1 cellular context compared by ENCODE assay signal in the genomic region with DNA sequence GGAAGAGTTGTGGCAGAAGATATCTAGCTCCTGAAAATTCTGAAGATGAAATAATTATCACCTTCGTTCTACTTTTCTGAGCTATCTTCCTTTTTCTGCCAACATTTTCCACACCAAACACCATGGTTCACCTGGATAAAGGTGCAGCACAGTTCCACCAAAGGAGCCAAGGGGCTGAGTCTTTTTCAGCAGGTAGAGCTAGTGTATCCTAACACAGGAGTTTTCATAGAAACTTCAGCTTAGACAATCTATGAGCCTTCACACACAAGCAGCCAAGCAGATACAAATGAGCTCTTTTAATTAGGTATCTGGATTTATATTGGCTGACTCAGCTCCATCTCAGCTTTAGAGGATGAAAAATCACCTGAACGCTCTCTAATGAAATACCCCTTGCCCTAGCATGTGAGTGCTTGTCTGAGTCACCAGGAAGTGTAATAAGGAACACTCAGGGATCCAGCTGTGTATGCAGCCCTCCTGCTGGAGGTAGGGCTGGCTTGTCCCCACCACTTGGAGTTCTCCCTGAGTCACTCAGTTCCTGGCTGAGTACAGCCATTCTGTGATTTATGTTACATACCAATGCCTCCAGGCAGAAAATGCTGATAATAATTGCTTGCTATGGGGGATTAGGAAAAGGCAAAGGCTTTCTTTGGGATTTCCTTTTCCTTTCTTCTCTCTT.
TF ChIP-seq lines count a peak whose summit lies in the region.

No MANE protein-coding gene starts in this region.

TF ChIP-seq in GM12878, 131 proteins besides CTCF, POLR2A, EP300 and RAD21:
- no peak for TF ChIP-seq PBX3 (IDR thresholded peaks at IDR 0.05; ENCODE audit: insufficient replicate concordance, low read depth, low read length)
- TF ChIP-seq PKNOX1 (IDR thresholded peaks at IDR 0.05) = no peak
- TF ChIP-seq IKZF2 (IDR thresholded peaks at IDR 0.05) = no peak
- TF ChIP-seq TARDBP (IDR thresholded peaks at IDR 0.05; ENCODE audit: borderline replicate concordance) = no peak
- TF ChIP-seq, protein P1, sequence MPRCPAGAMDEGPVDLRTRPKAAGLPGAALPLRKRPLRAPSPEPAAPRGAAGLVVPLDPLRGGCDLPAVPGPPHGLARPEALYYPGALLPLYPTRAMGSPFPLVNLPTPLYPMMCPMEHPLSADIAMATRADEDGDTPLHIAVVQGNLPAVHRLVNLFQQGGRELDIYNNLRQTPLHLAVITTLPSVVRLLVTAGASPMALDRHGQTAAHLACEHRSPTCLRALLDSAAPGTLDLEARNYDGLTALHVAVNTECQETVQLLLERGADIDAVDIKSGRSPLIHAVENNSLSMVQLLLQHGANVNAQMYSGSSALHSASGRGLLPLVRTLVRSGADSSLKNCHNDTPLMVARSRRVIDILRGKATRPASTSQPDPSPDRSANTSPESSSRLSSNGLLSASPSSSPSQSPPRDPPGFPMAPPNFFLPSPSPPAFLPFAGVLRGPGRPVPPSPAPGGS (IDR thresholded peaks at IDR 0.05; ENCODE audit: borderline replicate concordance, insufficient read depth, low read depth, low read length, poor library complexity, severe bottlenecking) = no peak
- no peak for TF ChIP-seq CBFB (IDR thresholded peaks at IDR 0.05; ENCODE audit: low read depth)
- no peak for TF ChIP-seq CUX1 (IDR thresholded peaks at IDR 0.05; ENCODE audit: insufficient replicate concordance, low read depth, low read length)
- no peak for TF ChIP-seq JUND (IDR thresholded peaks at IDR 0.05; ENCODE audit: low read depth, low read length)
- no peak for TF ChIP-seq REST (IDR thresholded peaks at IDR 0.05; ENCODE audit: low read depth, low read length)
- no peak for TF ChIP-seq MYB (IDR thresholded peaks at IDR 0.05; ENCODE audit: borderline replicate concordance, low read depth, low read length)
- TF ChIP-seq SP1 (IDR thresholded peaks at IDR 0.05; ENCODE audit: low read depth, low read length) = no peak
- no peak for TF ChIP-seq HDGF (IDR thresholded peaks at IDR 0.05)
- TF ChIP-seq ZNF622 (IDR thresholded peaks at IDR 0.05) = no peak
- no peak for TF ChIP-seq RUNX3 (IDR thresholded peaks at IDR 0.05; ENCODE audit: low read length)
- TF ChIP-seq SREBF2 (IDR thresholded peaks at IDR 0.05; ENCODE audit: low read length) = no peak
- TF ChIP-seq FOXM1 (IDR thresholded peaks at IDR 0.05; ENCODE audit: low read depth, low read length) = no peak
